8 cellular contexts compared by ENCODE assay signal in the genomic region with DNA sequence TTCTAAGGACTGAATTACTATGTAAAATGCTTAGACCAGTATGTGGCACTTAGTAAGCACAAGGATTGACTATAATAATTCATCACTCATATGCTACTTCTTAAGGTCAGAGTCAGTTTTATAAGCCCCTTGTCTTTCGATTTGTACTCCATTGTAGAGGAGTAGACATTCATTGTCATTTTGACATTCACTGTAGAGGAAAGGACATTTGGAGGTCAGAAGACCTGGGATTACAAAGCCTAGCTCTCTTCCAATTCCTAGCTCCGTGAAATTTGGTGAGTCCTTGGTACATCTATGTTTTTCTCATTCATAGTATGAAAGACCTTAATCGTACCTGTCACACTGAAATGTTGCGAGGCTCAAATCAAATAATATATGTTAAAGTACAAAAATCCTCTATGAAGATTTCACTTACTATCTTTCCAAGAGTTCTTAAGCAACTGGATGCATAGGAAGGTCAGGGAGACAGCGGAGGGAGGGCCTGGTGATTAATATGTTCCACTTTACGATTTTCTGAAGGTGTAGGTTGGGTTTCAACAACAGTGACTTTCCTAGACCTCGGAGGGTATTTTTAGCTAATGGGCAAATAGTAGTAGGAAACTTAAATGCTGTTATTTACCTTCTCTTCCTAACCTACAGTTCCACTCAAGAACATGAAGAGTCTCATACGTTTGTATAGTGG. TPM values are rescaled to one million over a fixed set of nuclear protein-coding genes. Genes with fewer than 3 reads are reported as not detected.
DNase-seq lines count a peak whose midpoint lies in the region; ATAC-seq and TF ChIP-seq lines count a peak whose summit lies in the region.

No MANE protein-coding gene starts in this region.

- no peaks in the 10 kb centered on the region for H3K27me3 ChIP-seq in CD8-positive, alpha-beta T cell (ENCODE audit: insufficient read depth, low read length)
- no peaks in the 10 kb centered on the region for H3K27me3 ChIP-seq in KMS-11 (ENCODE audit: insufficient read depth, low read depth)
- H3K27me3 ChIP-seq in colonic mucosa = no peaks in the 10 kb centered on the region

- no peaks in the 10 kb centered on the region for H3K9me3 Mint-ChIP-seq in CD8-positive, alpha-beta T cell
- no peaks in the 10 kb centered on the region for H3K9me3 Mint-ChIP-seq in naive thymus-derived CD8-positive, alpha-beta T cell

- peak overlapping the region; percentile 49 for H3K4me2 ChIP-seq in KMS-11

- peaks cover 37% of the 10 kb centered on the region for H3K4me1 Mint-ChIP-seq in CD8-positive, alpha-beta T cell (ENCODE audit: low read depth)
- peaks cover 25 to 42% (median 39%) of the 10 kb centered on the region in 4 donors for H3K4me1 Mint-ChIP-seq in naive thymus-derived CD8-positive, alpha-beta T cell

- H3K79me2 ChIP-seq in KMS-11 (ENCODE audit: insufficient read depth, low read depth) = peaks cover 24% of the 10 kb centered on the region

- H3K4me1 ChIP-seq in CD8-positive, alpha-beta T cell (ENCODE audit: insufficient read depth, low read length) = peaks cover 20% of the 10 kb centered on the region
- H3K4me1 ChIP-seq in KMS-11 (ENCODE audit: low read depth, poor library complexity, severe bottlenecking) (peaks cover 18% of the 10 kb centered on the region), colonic mucosa (peaks cover 7% of the 10 kb centered on the region)

- POLR2A ChIA-PET in CD8-positive, alpha-beta T cell (lab: Charles Lee) = interaction anchor here (1.0 to 1.1 kb wide), 2 partner anchors 19 to 61 kb away, joined by 3 read pairs; no protein-coding TSS in a partner anchor
- POLR2A ChIA-PET in naive thymus-derived CD8-positive, alpha-beta T cell (lab: Charles Lee) = interaction anchor here (0.7 to 1.3 kb wide), 3 partner anchors 93 to 222 kb away, joined by 3 to 10 read pairs (median 3); no protein-coding TSS in a partner anchor
- POLR2A ChIA-PET in HEK293T (lab: Yijun Ruan, JAX) = interaction anchor here (1.0 kb wide), 1 partner anchor 12 kb away, joined by 3 read pairs; no protein-coding TSS in a partner anchor

- H2AFZ ChIP-seq in KMS-11 (ENCODE audit: low read depth) = peak overlapping the region; percentile 82; the same call in 1 of the 2 replicates

- H3K36me3 Mint-ChIP-seq in CD8-positive, alpha-beta T cell = peaks cover 31% of the 10 kb centered on the region
- H3K36me3 Mint-ChIP-seq in naive thymus-derived CD8-positive, alpha-beta T cell = peaks cover 0 to 11% (median 0%) of the 10 kb centered on the region in 3 donors

- peak overlapping the region; percentile 94 for H3K4me3 Mint-ChIP-seq in CD8-positive, alpha-beta T cell
- H3K4me3 Mint-ChIP-seq in naive thymus-derived CD8-positive, alpha-beta T cell = peak overlapping the region; percentile 93 to 99 (median 97)

- no peaks in the 10 kb centered on the region for H3K9me3 ChIP-seq in CD8-positive, alpha-beta T cell (ENCODE audit: low read length)
- no peaks in the 10 kb centered on the region for H3K9me3 ChIP-seq in colonic mucosa

- no peak overlapping the region for H3K27ac ChIP-seq in CD8-positive, alpha-beta T cell (ENCODE audit: low read depth, low read length)
- H3K27ac ChIP-seq in KMS-11 (peak overlapping the region; percentile 83; the same call in 1 of the 2 replicates), colonic mucosa (peak overlapping the region; percentile 83)

- H3K27me3 Mint-ChIP-seq in CD8-positive, alpha-beta T cell (ENCODE audit: low read depth) = no peaks in the 10 kb centered on the region
- no peaks in the 10 kb centered on the region for H3K27me3 Mint-ChIP-seq in naive thymus-derived CD8-positive, alpha-beta T cell

- CTCF ChIA-PET in CD8-positive, alpha-beta T cell (lab: Charles Lee) = no interaction called here
- CTCF ChIA-PET in HEK293T (lab: Yijun Ruan, JAX) = no interaction called here

- H4K20me1 ChIP-seq in KMS-11 (ENCODE audit: insufficient read depth) = no peaks in the 10 kb centered on the region

- TF ChIP-seq CTCF in CD8-positive, alpha-beta T cell (IDR thresholded peaks at IDR 0.05) = no peak
- TF ChIP-seq CTCF in KMS-11 (conservative IDR thresholded peaks at IDR 0.05; ENCODE audit: low read depth, low read length) = no peak
- TF ChIP-seq CTCF in colonic mucosa (IDR thresholded peaks at IDR 0.05) = no peak
- no peak for TF ChIP-seq CTCF in GM13976 (IDR thresholded peaks at IDR 0.05; ENCODE audit: borderline replicate concordance, control extremely low read depth, extremely low read depth, insufficient read depth, missing control alignments)

- H3K9ac ChIP-seq in KMS-11 (peak overlapping the region; percentile 96), colonic mucosa (ENCODE audit: low read depth in 2 of 2, low read length in 2 of 2) (peak overlapping the region; percentile 75 to 98)

- DNase-seq in CD8-positive, alpha-beta T cell = no peak
- DNase-seq in colonic mucosa (no peak), GM13976 (ENCODE audit: low spot score) (no peak), HEK293T (ENCODE audit: extremely low spot score) (no peak)
- DNase-seq in naive thymus-derived CD8-positive, alpha-beta T cell = no peak

- peak overlapping the region; percentile 58 for H3K4me3 ChIP-seq in CD8-positive, alpha-beta T cell (ENCODE audit: low read depth, low read length)
- H3K4me3 ChIP-seq in KMS-11 (IDR thresholded peaks at IDR 0.05; ENCODE audit: insufficient read depth, low read depth, low read length) (no peak overlapping the region), colonic mucosa (peak overlapping the region; percentile 95)

- H3K27ac Mint-ChIP-seq in CD8-positive, alpha-beta T cell = peak overlapping the region; percentile 96
- H3K27ac Mint-ChIP-seq in naive thymus-derived CD8-positive, alpha-beta T cell = peak overlapping the region; percentile 96 to 98 (median 97)

- no peak for ATAC-seq in CD8-positive, alpha-beta T cell
- no peak for ATAC-seq in naive thymus-derived CD8-positive, alpha-beta T cell
- ATAC-seq in HG03039 (IDR thresholded peaks at IDR 0.05; ENCODE audit: unreplicated experiment) = no peak
- ATAC-seq in HG02884 (IDR thresholded peaks at IDR 0.05; ENCODE audit: unreplicated experiment) = no peak

- no peaks in the 10 kb centered on the region for H3K36me3 ChIP-seq in CD8-positive, alpha-beta T cell (ENCODE audit: insufficient read depth, low read length)
- H3K36me3 ChIP-seq in KMS-11 (ENCODE audit: insufficient read depth) (no peaks in the 10 kb centered on the region), colonic mucosa (no peaks in the 10 kb centered on the region)

- intact Hi-C loops in CD8-positive, alpha-beta T cell (cut with DNase I, micrococcal nuclease) = loop anchor here (5.0 to 10.0 kb wide), 4 partner anchors 1191 to 1951 kb away; partner anchors contain the start of genes INTS4 (in 2 of the 2), CLNS1A (in 1 of the 2), LIPT2 (in 1 of the 2) and RNF169 (in 1 of the 2)
- intact Hi-C loops in colonic mucosa (cut with DNase I) = loop anchor here (5.0 kb wide), 1 partner anchor 61 kb away; the partner anchor contains the start of genes GVQW3 and THAP12

- in situ Hi-C loops in GM13976 (cut with MboI; ENCODE audit: low sequenced_read_pairs, unreplicated experiment) = no loop called here

TF ChIP-seq in HEK293T, 16 proteins besides CTCF, POLR2A, EP300 and RAD21:
- TF ChIP-seq FOXK2 (IDR thresholded peaks at IDR 0.05) = no peak
- no peak for TF ChIP-seq BHLHE40 (IDR thresholded peaks at IDR 0.05; ENCODE audit: borderline replicate concordance)
- no peak for TF ChIP-seq LEF1 (IDR thresholded peaks at IDR 0.05; ENCODE audit: borderline replicate concordance)
- no peak for TF ChIP-seq ELF4 (IDR thresholded peaks at IDR 0.05)
- TF ChIP-seq ZNF384 (IDR thresholded peaks at IDR 0.05) = no peak
- TF ChIP-seq SUZ12 (IDR thresholded peaks at IDR 0.05) = no peak
- no peak; the same call in 1 of the 2 replicates for TF ChIP-seq PKNOX1 (IDR thresholded peaks at IDR 0.05)
- TF ChIP-seq FOXA1 (IDR thresholded peaks at IDR 0.05) = no peak
- TF ChIP-seq HDGF (IDR thresholded peaks at IDR 0.05; ENCODE audit: borderline replicate concordance) = no peak
- no peak for TF ChIP-seq SP1 (IDR thresholded peaks at IDR 0.05)
- TF ChIP-seq L3MBTL2 (conservative IDR thresholded peaks at IDR 0.05) = no peak
- TF ChIP-seq TARDBP (IDR thresholded peaks at IDR 0.05) = no peak
- no peak for TF ChIP-seq ARNT (IDR thresholded peaks at IDR 0.05)
- TF ChIP-seq CTBP1 (IDR thresholded peaks at IDR 0.05; ENCODE audit: borderline replicate concordance) = no peak
- TF ChIP-seq NFRKB (IDR thresholded peaks at IDR 0.05) = no peak

RNA-seq across cellular contexts. Expression of gene EMSY, which starts 1.4 kb away (rescaled TPM):
- 10 to 100 TPM; 19.8 to 20.7 TPM for total RNA-seq in CD8-positive, alpha-beta T cell
- 10 to 100 TPM; 21.2 to 22.8 TPM for total RNA-seq in colonic mucosa
- total RNA-seq in naive thymus-derived CD8-positive, alpha-beta T cell = 10 to 100 TPM; 48.7 to 49.3 TPM
- 10 to 100 TPM; 16.7 to 22.7 (median 21.4) TPM for polyA plus RNA-seq in naive thymus-derived CD8-positive, alpha-beta T cell
